Comparison of ENCODE assay signal across 12 cellular contexts in genomic region chr1:9326596-9326995, GRCh38. TPM values are rescaled to one million over a fixed set of nuclear protein-coding genes. Genes with fewer than 3 reads are reported as not detected.
DNase-seq lines count a peak whose midpoint lies in the region; ATAC-seq and TF ChIP-seq lines count a peak whose summit lies in the region.
"Had no signal": no experiment of that assay in that cellular context is flagged by ENCODE, and none has a peak within 500 bp of the region (broad histone marks: within the 10 kb centered on the region; RNA-seq: fewer than 3 reads in every experiment).

No MANE protein-coding gene starts in this region.

- no peak overlapping the region for H3K4me3 Mint-ChIP-seq in activated naive CD4-positive, alpha-beta T cell treated with anti-CD3 and anti-CD28 coated beads, Interleukin-2, amount 10 ng/mL, durations not matched to agents 7 days and 5 days

- H3K9me3 Mint-ChIP-seq in activated naive CD4-positive, alpha-beta T cell treated with anti-CD3 and anti-CD28 coated beads, Interleukin-2, amount 10 ng/mL, durations not matched to agents 7 days and 5 days, result no peaks in the 10 kb centered on the region

- H3K27me3 ChIP-seq in osteoblast (ENCODE audit: insufficient read depth, low read length) (no peaks in the 10 kb centered on the region), aorta (ENCODE audit: control insufficient read depth in 1 of 2, insufficient read depth in 2 of 2, low read length in 1 of 2) (no peaks in the 10 kb centered on the region)

- no peak overlapping the region for H3K27ac Mint-ChIP-seq in activated naive CD4-positive, alpha-beta T cell treated with anti-CD3 and anti-CD28 coated beads, Interleukin-2, amount 10 ng/mL, durations not matched to agents 7 days and 5 days

- no peaks in the 10 kb centered on the region for H3K36me3 Mint-ChIP-seq in activated naive CD4-positive, alpha-beta T cell treated with anti-CD3 and anti-CD28 coated beads, Interleukin-2, amount 10 ng/mL, durations not matched to agents 7 days and 5 days

- H3K9me3 ChIP-seq in osteoblast (ENCODE audit: low read depth, low read length) (no peaks in the 10 kb centered on the region), aorta (ENCODE audit: control insufficient read depth, low read length) (no peaks in the 10 kb centered on the region)

- WGBS in aorta, 2 donors, result 8 to 9% methylated on average over 9 of the region's 9 CpGs

- no peak for TF ChIP-seq CTCF in osteoblast (IDR thresholded peaks at IDR 0.05; ENCODE audit: extremely low read depth, low read depth, low read length)

- peaks cover 91% of the 10 kb centered on the region for H3K79me2 ChIP-seq in osteoblast (ENCODE audit: insufficient read depth, low read length)

- CTCF ChIA-PET in activated naive CD4-positive, alpha-beta T cell treated with anti-CD3 and anti-CD28 coated beads, Interleukin-2, amount 10 ng/mL, durations not matched to agents 7 days and 5 days (lab: Charles Lee), result interaction anchor here (1.7 kb wide), 1 partner anchor 38 kb away, joined by 4 read pairs; no protein-coding TSS in a partner anchor

- no peaks in the 10 kb centered on the region for H3K4me1 Mint-ChIP-seq in activated naive CD4-positive, alpha-beta T cell treated with anti-CD3 and anti-CD28 coated beads, Interleukin-2, amount 10 ng/mL, durations not matched to agents 7 days and 5 days

- H3K4me3 ChIP-seq in osteoblast (ENCODE audit: insufficient read depth, low read length) (no peak overlapping the region), aorta (ENCODE audit: low read length in 2 of 2) (no peak overlapping the region)

- intact Hi-C loops in Right ventricle myocardium inferior (cut with DNase I), result no loop called here
- intact Hi-C loops in cardiac septum (cut with DNase I), result no loop called here
- intact Hi-C loops in aorta (cut with DNase I), result no loop called here

- H3K4me1 ChIP-seq in osteoblast (ENCODE audit: insufficient read depth, low read length) (peaks cover 14% of the 10 kb centered on the region), aorta (ENCODE audit: control insufficient read depth in 1 of 2, insufficient read depth in 2 of 2, low read length in 2 of 2) (peaks cover 0 to 3% of the 10 kb centered on the region in 2 donors)

- no peak overlapping the region for H3K4me2 ChIP-seq in osteoblast (ENCODE audit: insufficient read depth, low read length)

- H4K20me1 ChIP-seq in osteoblast (ENCODE audit: insufficient read depth, low read length), result peaks cover 81% of the 10 kb centered on the region

- no peak for DNase-seq in Right ventricle myocardium inferior (ENCODE audit: missing footprints)
- no peak for DNase-seq in cardiac septum (ENCODE audit: low spot score)
- DNase-seq in fibroblast of peridontal ligament (ENCODE audit: extremely low read depth), result peak; percentile 90
- peak; percentile 97 for DNase-seq in osteoblast (ENCODE audit: insufficient read length, low spot score, missing footprints)
- DNase-seq in aorta, result peak in 1 of 2 donors; percentile 74
- DNase-seq in NCI-H1417 treated with DMSO at 0.1 percent for 48 hours (lab: John Stamatoyannopoulos, UW), result no peak
- DNase-seq in ureter (ENCODE audit: low spot score), result no peak
- DNase-seq in activated naive CD4-positive, alpha-beta T cell treated with anti-CD3 and anti-CD28 coated beads, Interleukin-2, amount 10 ng/mL, durations not matched to agents 7 days and 5 days, result no peak
- DNase-seq: activated CD8-positive, alpha-beta memory T cell treated with anti-CD3 and anti-CD28 coated beads, Interleukin-2, amount 50 U/mL, for 4 hours; NCI-H2029; T1000 had no signal

- H3K27me3 Mint-ChIP-seq in activated naive CD4-positive, alpha-beta T cell treated with anti-CD3 and anti-CD28 coated beads, Interleukin-2, amount 10 ng/mL, durations not matched to agents 7 days and 5 days, result no peaks in the 10 kb centered on the region

- ATAC-seq in Right ventricle myocardium inferior, result peak; percentile 15
- peak; percentile 45 for ATAC-seq in aorta (ENCODE audit: low FRiP score)
- ATAC-seq: esophagus mucosa had no signal

- H2AFZ ChIP-seq in osteoblast (ENCODE audit: low read length), result no peak overlapping the region

- H3K27ac ChIP-seq in osteoblast (ENCODE audit: low read depth, low read length) (peak overlapping the region; percentile 11), aorta (ENCODE audit: low read depth in 1 of 2, low read length in 2 of 2) (peak overlapping the region; percentile 62 to 89)

- H3K36me3 ChIP-seq in osteoblast (ENCODE audit: insufficient read depth, low read length) (no peaks in the 10 kb centered on the region), aorta (ENCODE audit: control insufficient read depth in 1 of 2, insufficient read depth in 2 of 2, low read length in 1 of 2) (no peaks in the 10 kb centered on the region)

RNA-seq across cellular contexts. Expression of gene SPSB1, which starts 33.9 kb away (rescaled TPM):
- total RNA-seq in Right ventricle myocardium inferior (16.5 TPM), cardiac septum (12.9 TPM), osteoblast (14.7 and 23.2 TPM in 2 replicates), aorta (10 to 100 TPM; 34.8 to 62.0 TPM), ureter (15.1 TPM)
- 10 to 100 TPM; 21.2 to 36.8 TPM for polyA plus RNA-seq in aorta

Comparison
In these comparisons a context has a peak if more than half of its experiments do, and no peak if none do; other contexts are left out.
1. DNase-seq: peak in fibroblast of peridontal ligament (single experiment) and osteoblast (single experiment); none in Right ventricle myocardium inferior (single experiment), cardiac septum (single experiment), NCI-H1417 treated with DMSO at 0.1 percent for 48 hours (single experiment), ureter (single experiment) and activated naive CD4-positive, alpha-beta T cell treated with anti-CD3 and anti-CD28 coated beads, Interleukin-2, amount 10 ng/mL, durations not matched to agents 7 days and 5 days (single experiment).